In genomic region chr5:116409591-116410296, GRCh38 we compare ENCODE assay signal across 25 cellular contexts.
"Had no signal": no experiment of that assay in that cellular context is flagged by ENCODE, and none has a peak within 500 bp of the region (broad histone marks: within the 10 kb centered on the region; RNA-seq: fewer than 3 reads in every experiment).

No MANE protein-coding gene starts in this region.

- H2AFZ ChIP-seq: hepatocyte, neural progenitor cell had no signal

- H3K27me3 ChIP-seq: cardiac muscle cell, hepatocyte, left lung, neural progenitor cell, testis, vagina had no signal

- H3K4me1 ChIP-seq: neural progenitor cell had no signal

- H3K36me3 ChIP-seq: cardiac muscle cell, left lung, neural progenitor cell, vagina had no signal

- H3K27ac ChIP-seq: cardiac muscle cell, hepatocyte, left lung, neural progenitor cell, testis, vagina, VCaP had no signal

- H3K9me3 ChIP-seq: left lung, testis, vagina had no signal

- ATAC-seq: activated CD4-positive, CD25-positive, alpha-beta regulatory T cell treated with anti-CD3 and anti-CD28 coated beads, Interleukin-2, amount 50 U/mL, for 24 hours; activated naive CD8-positive, alpha-beta T cell treated with anti-CD3 and anti-CD28 coated beads, Interleukin-2, amount 50 U/mL, for 24 hours; activated T-cell treated with anti-CD3 and anti-CD28 coated beads, Interleukin-2, amount 50 U/mL, for 72 hours; left lung had no signal

- H3K4me2 ChIP-seq: hepatocyte, neural progenitor cell had no signal

- DNase-seq: activated CD4-positive, alpha-beta memory T cell treated with anti-CD3 and anti-CD28 coated beads, Interleukin-2, amount 10 ng/mL, durations not matched to agents 7 days and 5 days; activated CD4-positive, alpha-beta T cell treated with anti-CD3 and anti-CD28 coated beads, Interleukin-2, amount 10 ng/mL, durations not matched to agents 24 days and 14 days; activated effector memory CD4-positive, alpha-beta T cell treated with Interleukin-2 at 50 U/mL for 16 hours; activated naive CD4-positive, alpha-beta T cell treated with anti-CD3 and anti-CD28 coated beads, Interleukin-2, amount 10 ng/mL, durations not matched to agents 7 days and 5 days; activated naive CD8-positive, alpha-beta T cell treated with anti-CD3 and anti-CD28 coated beads, Interleukin-2, amount 50 U/mL, for 24 hours; activated T-cell treated with anti-CD3 and anti-CD28 coated beads, Interleukin-2, amount 50 U/mL, for 72 hours; effector CD4-positive, alpha-beta T cell; erythroblast; foreskin fibroblast; immature natural killer cell; kidney glomerular epithelial cell; left lung; naive B cell; stimulated activated CD4-positive, alpha-beta T cell treated with anti-CD3 and anti-CD28 coated beads, Interleukin-2, amount 100 ng/mL, for 48 hours; stimulated activated CD8-positive, alpha-beta memory T cell treated with anti-CD3 and anti-CD28 coated beads, Interleukin-4, amount 100 ng/mL, for 48 hours; stimulated activated naive CD4-positive, alpha-beta T cell; testis; trophoblast cell had no signal

- H3K9ac ChIP-seq: neural progenitor cell had no signal

- H3K4me3 ChIP-seq: cardiac muscle cell, hepatocyte, left lung, lung, neural progenitor cell, testis, vagina had no signal

- H3K79me2 ChIP-seq: hepatocyte had no signal
